8 cellular contexts compared by ENCODE assay signal in the genomic region with DNA sequence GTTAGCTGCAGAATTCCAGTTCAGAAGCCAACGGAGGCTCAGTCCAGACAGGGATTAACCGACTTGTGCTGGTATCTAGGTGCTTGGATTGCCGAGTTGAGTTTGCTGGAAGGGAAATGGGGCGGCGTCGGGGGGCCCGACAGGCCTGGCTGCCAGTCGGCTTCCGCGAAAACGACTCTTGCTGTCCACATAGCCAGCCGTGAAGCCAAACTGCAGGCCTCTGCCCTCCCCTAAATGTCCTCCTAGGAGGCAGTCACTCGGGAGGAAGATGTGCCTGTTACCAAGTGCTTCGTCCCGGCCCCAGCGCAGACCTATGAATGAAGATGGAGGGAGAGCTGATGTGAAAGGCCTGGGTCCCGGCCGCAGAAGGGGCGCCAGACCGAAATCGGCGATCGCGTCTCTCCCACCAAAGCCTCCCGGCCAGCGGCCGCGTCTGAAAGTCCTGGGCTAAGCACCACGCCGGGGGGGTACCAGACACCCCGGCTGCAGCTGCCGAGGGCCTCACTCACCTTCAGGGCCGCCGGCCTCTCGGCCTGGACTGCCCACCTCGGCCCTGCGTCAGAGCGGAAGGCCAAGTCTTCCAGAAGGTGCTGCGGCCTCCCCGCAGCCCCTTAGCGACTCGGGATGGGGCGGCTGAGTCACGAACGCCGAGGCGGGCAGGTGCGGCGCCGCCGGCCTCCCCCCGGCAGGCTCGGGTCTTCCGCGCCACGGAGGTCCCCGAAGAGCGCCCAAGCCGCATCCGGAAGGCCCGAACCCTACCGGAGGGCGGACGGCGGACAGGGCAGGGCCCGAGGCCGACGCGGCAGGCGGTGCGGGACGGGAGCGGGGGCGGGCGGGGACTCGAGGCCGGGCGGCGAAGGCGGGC.
DNase-seq lines count a peak whose midpoint lies in the region; ATAC-seq lines count a peak whose summit lies in the region.

No MANE protein-coding gene starts in this region.

- peak overlapping the region; percentile 97 for H3K27ac Mint-ChIP-seq in activated T-cell treated with anti-CD3 and anti-CD28 coated beads, Interleukin-2, amount 50 U/mL, for 24 hours

- DNase-seq in Ammon's horn (ENCODE audit: low spot score) (peak; percentile 37), fibroblast of gingiva (ENCODE audit: low read depth) (peak; percentile 49), MV-4-11 (lab: John Stamatoyannopoulos, UW) (no peak)
- DNase-seq in activated T-cell treated with anti-CD3 and anti-CD28 coated beads, Interleukin-2, amount 50 U/mL, for 24 hours, result peak; percentile 74

- peaks cover 25% of the 10 kb centered on the region for H3K4me1 ChIP-seq in neuron (ENCODE audit: insufficient read depth, low read length)

- peaks cover 43% of the 10 kb centered on the region for H3K4me1 Mint-ChIP-seq in activated T-cell treated with anti-CD3 and anti-CD28 coated beads, Interleukin-2, amount 50 U/mL, for 24 hours (ENCODE audit: low read depth)

- H3K4me3 Mint-ChIP-seq in activated T-cell treated with anti-CD3 and anti-CD28 coated beads, Interleukin-2, amount 50 U/mL, for 24 hours, result peak overlapping the region; percentile 93

- H3K27ac ChIP-seq in KOPT-K1 (ENCODE audit: low read depth, low read length, poor library complexity, severe bottlenecking), result peak overlapping the region; percentile 96

- ATAC-seq in GM19397 (IDR thresholded peaks at IDR 0.05; ENCODE audit: unreplicated experiment), result peak; percentile 5
- no peak for ATAC-seq in HG03565 (IDR thresholded peaks at IDR 0.05; ENCODE audit: unreplicated experiment)

- H3K27me3 Mint-ChIP-seq in activated T-cell treated with anti-CD3 and anti-CD28 coated beads, Interleukin-2, amount 50 U/mL, for 24 hours, result peaks cover 3% of the 10 kb centered on the region

- no peak overlapping the region for H2AFZ ChIP-seq in neuron (ENCODE audit: low read depth, low read length)

- H3K9me3 ChIP-seq in KOPT-K1 (ENCODE audit: insufficient read depth, low read length, poor library complexity, severe bottlenecking) (no peaks in the 10 kb centered on the region), neuron (ENCODE audit: low read length) (no peaks in the 10 kb centered on the region)

- peaks cover 94% of the 10 kb centered on the region for H3K36me3 Mint-ChIP-seq in activated T-cell treated with anti-CD3 and anti-CD28 coated beads, Interleukin-2, amount 50 U/mL, for 24 hours (ENCODE audit: low read depth)

- no peaks in the 10 kb centered on the region for H3K27me3 ChIP-seq in neuron (ENCODE audit: insufficient read depth, low read length)

- H3K9me3 Mint-ChIP-seq in activated T-cell treated with anti-CD3 and anti-CD28 coated beads, Interleukin-2, amount 50 U/mL, for 24 hours, result no peaks in the 10 kb centered on the region

- peak overlapping the region; percentile 63 for H3K4me3 ChIP-seq in neuron (ENCODE audit: low read length)

- peaks cover 69% of the 10 kb centered on the region for H3K36me3 ChIP-seq in KOPT-K1 (ENCODE audit: insufficient read depth, low read length)
- H3K36me3 ChIP-seq in neuron (ENCODE audit: insufficient read depth, low read length), result peaks cover 43% of the 10 kb centered on the region
